10 cellular contexts compared by ENCODE assay signal in genomic region chr10:43225787-43226153, GRCh38. TPM values are rescaled to one million over a fixed set of nuclear protein-coding genes. Genes with fewer than 3 reads are reported as not detected.
DNase-seq lines count a peak whose midpoint lies in the region; ATAC-seq lines count a peak whose summit lies in the region.
"Had no signal": no experiment of that assay in that cellular context is flagged by ENCODE, and none has a peak within 500 bp of the region (broad histone marks: within the 10 kb centered on the region; RNA-seq: fewer than 3 reads in every experiment).

No MANE protein-coding gene starts in this region.

- no peaks in the 10 kb centered on the region for H3K36me3 ChIP-seq in H7 (replicated peaks; ENCODE audit: control insufficient read depth, insufficient read depth, low read length)

- intact Hi-C loops in left cardiac atrium (cut with DNase I): no loop called here

- DNase-seq in H7: peak; percentile 66
- DNase-seq in activated T-cell treated with anti-CD3 and anti-CD28 coated beads for 48 hours (ENCODE audit: low read depth): peak; percentile 46
- DNase-seq in left cardiac atrium: peak; percentile 16
- peak; percentile 39 for DNase-seq in stimulated activated CD4-positive, alpha-beta T cell treated with anti-CD3 and anti-CD28 coated beads, Interleukin-4, amount 100 ng/mL, for 24 hours
- no peak for DNase-seq in cerebellar nuclear complex (lab: John Stamatoyannopoulos, UW)
- no peak for DNase-seq in NCI-H510A (lab: John Stamatoyannopoulos, UW)
- DNase-seq: DMS53, NCI-H510A treated with DMSO at 0.1 percent for 48 hours had no signal

- ATAC-seq in left cardiac atrium (peak in 1 of 2 donors; percentile 16), HG02798 (IDR thresholded peaks at IDR 0.05; ENCODE audit: poor library complexity, unreplicated experiment) (no peak), GM21526 (IDR thresholded peaks at IDR 0.05; ENCODE audit: low FRiP score, unreplicated experiment) (no peak)

- H3K4me3 ChIP-seq in H7 (ENCODE audit: insufficient read depth, low read depth, low read length): no peak overlapping the region

- H3K27me3 ChIP-seq in H7 (ENCODE audit: control insufficient read depth, insufficient read depth, low read length): peaks cover 37% of the 10 kb centered on the region

RNA-seq across cellular contexts. Expression of gene RASGEF1A, which starts 41.1 kb away (rescaled TPM):
- total RNA-seq in H7 (2014; rRNA removed; shearing (Covaris generic)): 31.0 and 41.3 TPM in 2 replicates
- 1 to 10 TPM; 1.4 to 2.0 TPM for total RNA-seq in left cardiac atrium

Comparison
In these comparisons a context has a peak if more than half of its experiments do, and no peak if none do; other contexts are left out.
1. DNase-seq: peak in H7 (single experiment), activated T-cell treated with anti-CD3 and anti-CD28 coated beads for 48 hours (single experiment), left cardiac atrium (single experiment) and stimulated activated CD4-positive, alpha-beta T cell treated with anti-CD3 and anti-CD28 coated beads, Interleukin-4, amount 100 ng/mL, for 24 hours (single experiment); none in cerebellar nuclear complex (0 of 2) and NCI-H510A (single experiment).
2. RNA of gene RASGEF1A, which starts 41.1 kb away (total RNA-seq): 31.0 to 41.3 TPM in H7; 1.4 to 2.0 TPM in left cardiac atrium; every median in the first group is over 10 times any median in the second.